ENCODE assay signal across 2 cellular contexts in genomic region chr17:48752399-48753288, GRCh38.
TF ChIP-seq lines count a peak whose summit lies in the region.

No MANE protein-coding gene starts in this region.

TF ChIP-seq in GM23338, 12 proteins besides CTCF, POLR2A, EP300 and RAD21 (continued from another document):
- peak; percentile 92 for TF ChIP-seq EZH2 (IDR thresholded peaks at IDR 0.05; ENCODE audit: low read depth, unreplicated experiment)
- TF ChIP-seq ZNF114 (CRISPR knock-in tag; IDR thresholded peaks at IDR 0.05) = no peak

TF ChIP-seq in SK-N-SH treated with all-trans-retinoic acid at 6 μM for 48 hours, 23 proteins besides CTCF, POLR2A, EP300 and RAD21 (continued from another document):
- TF ChIP-seq ARNTL (CRISPR knock-in tag; IDR thresholded peaks at IDR 0.05; ENCODE audit: borderline replicate concordance, low read depth) (no peak), TOX (CRISPR knock-in tag; IDR thresholded peaks at IDR 0.05; ENCODE audit: borderline replicate concordance) (no peak), TSHZ2 (CRISPR knock-in tag; IDR thresholded peaks at IDR 0.05) (no peak), CSDC2 (CRISPR knock-in tag; IDR thresholded peaks at IDR 0.05) (no peak), ZFP3 (CRISPR knock-in tag; IDR thresholded peaks at IDR 0.05) (no peak), SNAI2 (CRISPR knock-in tag; IDR thresholded peaks at IDR 0.05) (no peak), ISL1 (CRISPR knock-in tag; IDR thresholded peaks at IDR 0.05) (no peak)
